Comparison of ENCODE assay signal across 8 cellular contexts in the genomic region with DNA sequence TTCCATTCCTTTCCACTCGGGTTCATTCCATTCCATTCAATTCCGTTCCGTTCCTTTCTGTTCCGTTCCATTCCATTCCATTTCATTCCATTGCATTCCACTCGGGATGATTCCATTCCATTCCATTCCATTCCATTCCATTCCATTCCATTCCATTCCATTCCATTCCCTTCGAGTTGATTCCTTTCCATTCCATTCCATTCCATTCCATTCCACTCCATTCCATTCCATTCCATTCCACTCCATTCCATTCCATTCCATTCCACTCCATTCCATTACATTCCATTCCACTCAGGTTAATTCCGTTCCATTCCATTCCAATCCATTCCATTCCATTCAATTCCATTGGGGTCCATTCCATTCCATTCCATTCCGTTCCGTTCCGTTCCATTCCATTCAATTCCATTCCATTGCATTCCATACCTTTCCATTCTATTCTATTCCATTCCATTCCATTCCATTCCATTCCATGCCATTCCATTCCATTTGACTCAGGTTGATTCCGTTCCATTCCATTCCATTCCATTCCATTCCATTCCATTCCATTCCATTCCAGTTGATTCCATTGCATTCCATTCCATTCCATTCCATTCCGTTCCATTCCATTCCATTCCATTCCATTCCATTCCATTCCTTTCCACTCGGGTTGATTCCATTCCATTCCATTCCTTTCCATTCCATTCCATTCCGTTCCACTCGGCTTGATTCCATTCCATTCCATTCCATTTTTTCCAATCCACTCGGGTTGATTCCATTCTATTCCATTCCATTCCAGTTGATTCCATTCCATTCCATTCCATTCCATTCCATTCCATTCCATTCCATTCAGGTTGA.
DNase-seq lines count a peak whose midpoint lies in the region; ATAC-seq lines count a peak whose summit lies in the region.
"Not testable (repeated sequence)": the region's sequence is repeated elsewhere in the genome, so short reads cannot be mapped to it uniquely, and the experiment has no call there.

No MANE protein-coding gene starts in this region.

- ATAC-seq in GM18508 (IDR thresholded peaks at IDR 0.05; ENCODE audit: insufficient read depth, unreplicated experiment) (peak; percentile 33), GM21360 (IDR thresholded peaks at IDR 0.05; ENCODE audit: unreplicated experiment) (peak; percentile 46), HG02798 (IDR thresholded peaks at IDR 0.05; ENCODE audit: poor library complexity, unreplicated experiment) (peak; percentile 62), HG03342 (IDR thresholded peaks at IDR 0.05; ENCODE audit: unreplicated experiment) (peak; percentile 37)
- ATAC-seq in effector memory CD8-positive, alpha-beta T cell (replicated peaks) = peak; percentile 54
- peak; percentile 81 for ATAC-seq in stimulated activated memory B cell treated with anti-CD40 and anti-IgM and Interleukin-4, amounts not matched to agents 10 μg/mL and 1 μg/mL and 100 μg/mL, for 72 hours

- in situ Hi-C loops in SK-MEL-5 (cut with HindIII; ENCODE audit: low pct_unique_long_range_greater_than_20kb, low sequenced_read_pairs) = not testable (repeated sequence)

- not testable (repeated sequence) for H3K27me3 Mint-ChIP-seq in effector memory CD8-positive, alpha-beta T cell; stimulated activated memory B cell treated with anti-CD40 and anti-IgM and Interleukin-4, amounts not matched to agents 10 μg/mL and 1 μg/mL and 100 μg/mL, for 72 hours

- not testable (repeated sequence) for H3K27ac Mint-ChIP-seq in effector memory CD8-positive, alpha-beta T cell; stimulated activated memory B cell treated with anti-CD40 and anti-IgM and Interleukin-4, amounts not matched to agents 10 μg/mL and 1 μg/mL and 100 μg/mL, for 72 hours

- H3K4me3 Mint-ChIP-seq in effector memory CD8-positive, alpha-beta T cell; stimulated activated memory B cell treated with anti-CD40 and anti-IgM and Interleukin-4, amounts not matched to agents 10 μg/mL and 1 μg/mL and 100 μg/mL, for 72 hours: not testable (repeated sequence)

- H3K4me1 Mint-ChIP-seq in effector memory CD8-positive, alpha-beta T cell (ENCODE audit: low read depth in 2 of 2); stimulated activated memory B cell treated with anti-CD40 and anti-IgM and Interleukin-4, amounts not matched to agents 10 μg/mL and 1 μg/mL and 100 μg/mL, for 72 hours: not testable (repeated sequence)

- peak; percentile 9 for DNase-seq in SK-MEL-5 (ENCODE audit: low read depth, low spot score)
- not testable (repeated sequence) for DNase-seq in effector memory CD8-positive, alpha-beta T cell
- DNase-seq in left kidney (ENCODE audit: low read depth, low spot score) = peak; percentile 39

- peaks cover 31 to 42% of the 10 kb centered on the region in 2 donors for H3K9me3 Mint-ChIP-seq in effector memory CD8-positive, alpha-beta T cell
- peaks cover 71% of the 10 kb centered on the region for H3K9me3 Mint-ChIP-seq in stimulated activated memory B cell treated with anti-CD40 and anti-IgM and Interleukin-4, amounts not matched to agents 10 μg/mL and 1 μg/mL and 100 μg/mL, for 72 hours

- not testable (repeated sequence) for H3K36me3 Mint-ChIP-seq in effector memory CD8-positive, alpha-beta T cell (ENCODE audit: insufficient read depth)
- peaks cover 26% of the 10 kb centered on the region for H3K36me3 Mint-ChIP-seq in stimulated activated memory B cell treated with anti-CD40 and anti-IgM and Interleukin-4, amounts not matched to agents 10 μg/mL and 1 μg/mL and 100 μg/mL, for 72 hours
